Comparison of ENCODE assay signal across 22 cellular contexts in the genomic region with DNA sequence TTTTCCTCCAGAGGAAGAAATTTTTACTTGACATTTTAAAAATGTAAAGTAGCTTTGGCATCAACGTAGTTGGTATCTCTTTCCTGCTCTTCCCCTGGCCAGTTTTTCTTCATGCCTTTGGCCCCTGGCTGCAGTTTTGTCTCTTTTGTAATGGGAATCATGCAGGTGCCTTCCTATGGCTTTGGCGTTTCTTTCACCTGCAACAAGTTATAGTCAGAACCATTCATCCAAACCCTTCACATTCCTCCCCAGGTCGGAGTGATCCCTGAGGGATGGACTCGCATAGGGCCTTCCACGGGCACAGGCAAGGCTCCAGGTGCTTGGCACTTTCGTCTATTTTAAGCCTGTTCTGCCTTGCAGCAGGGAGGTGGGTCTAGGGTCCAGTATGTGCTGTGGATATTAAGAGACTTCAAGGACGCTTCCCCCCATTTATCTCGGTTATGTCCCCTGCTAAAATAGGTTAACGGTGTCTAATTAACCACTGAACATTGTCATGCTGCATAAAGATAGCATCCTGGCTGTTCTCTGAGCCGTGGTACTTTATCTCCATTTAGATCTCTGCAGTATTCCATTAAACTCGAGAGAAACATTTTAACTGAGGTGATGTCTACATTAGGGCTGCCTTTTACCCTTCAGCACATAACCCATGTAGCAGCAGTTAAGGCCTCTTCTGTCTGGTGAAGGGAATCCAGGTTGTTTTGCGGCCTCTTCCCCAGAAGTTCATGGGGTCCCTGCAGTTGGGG.
"Had no signal": no experiment of that assay in that cellular context is flagged by ENCODE, and none has a peak within 500 bp of the region (broad histone marks: within the 10 kb centered on the region; RNA-seq: fewer than 3 reads in every experiment).

No MANE protein-coding gene starts in this region.

- H3K9ac ChIP-seq: neural progenitor cell had no signal

- FAIRE-seq: endothelial cell of umbilical vein, small intestine had no signal

- H2AFZ ChIP-seq: hepatocyte, neural progenitor cell had no signal

- H3K36me3 ChIP-seq: colonic mucosa, left lung, neural progenitor cell, ovary, uterus had no signal

- H3K79me2 ChIP-seq: hepatocyte had no signal

- H3K4me1 ChIP-seq: colonic mucosa, foreskin keratinocyte, left lung, neural progenitor cell, uterus had no signal

- H3K36me3 Mint-ChIP-seq: natural killer cell treated with Interleukin-12 subunit alpha and Interleukin-12 subunit beta and Interleukin-15 and Interleukin-18, amount 100 ng/mL, for 72 hours; neural progenitor cell had no signal

- H3K4me1 Mint-ChIP-seq: neural progenitor cell had no signal

- DNase-seq: colonic mucosa; dermis blood vessel endothelial cell; effector CD4-positive, alpha-beta T cell; endodermal cell; erythroblast; foreskin keratinocyte; head of caudate nucleus; left lung; midbrain; ovary; right cardiac atrium; small intestine; stimulated activated CD4-positive, alpha-beta T cell treated with anti-CD3 and anti-CD28 coated beads, Interleukin-12 subunit alpha, Interleukin-12 subunit beta, amount 100 ng/mL, for 4 hours; stimulated activated CD4-positive, alpha-beta T cell treated with anti-CD3 and anti-CD28 coated beads, Interleukin-2, amount 100 ng/mL, for 48 hours; stimulated activated naive CD4-positive, alpha-beta T cell treated with Interleukin-2 at 50 U/mL for 16 hours; uterus had no signal

- H3K9me3 Mint-ChIP-seq: endodermal cell; natural killer cell treated with Interleukin-12 subunit alpha and Interleukin-12 subunit beta and Interleukin-15 and Interleukin-18, amount 100 ng/mL, for 72 hours; neural progenitor cell; type B pancreatic cell had no signal

- H3K27ac ChIP-seq: colonic mucosa, foreskin keratinocyte, hepatocyte, left lung, neural progenitor cell, ovary, uterus had no signal

- H3K4me3 ChIP-seq: colonic mucosa, hepatocyte, left lung, lung, neural progenitor cell, ovary, uterus had no signal

- H3K27me3 Mint-ChIP-seq: natural killer cell treated with Interleukin-12 subunit alpha and Interleukin-12 subunit beta and Interleukin-15 and Interleukin-18, amount 100 ng/mL, for 72 hours; type B pancreatic cell had no signal

- H3K27me3 ChIP-seq: colonic mucosa, foreskin keratinocyte, hepatocyte, left lung, neural progenitor cell, ovary, uterus had no signal

- H3K9me3 ChIP-seq: colonic mucosa, left lung, ovary, uterus had no signal

- H3K4me2 ChIP-seq: hepatocyte, neural progenitor cell had no signal

- H3K4me3 Mint-ChIP-seq: endodermal cell; natural killer cell treated with Interleukin-12 subunit alpha and Interleukin-12 subunit beta and Interleukin-15 and Interleukin-18, amount 100 ng/mL, for 72 hours; neural progenitor cell; type B pancreatic cell had no signal

- H3K27ac Mint-ChIP-seq: endodermal cell; natural killer cell treated with Interleukin-12 subunit alpha and Interleukin-12 subunit beta and Interleukin-15 and Interleukin-18, amount 100 ng/mL, for 72 hours; neural progenitor cell; type B pancreatic cell had no signal
